ENCODE assay signal across 15 cellular contexts in genomic region chr10:122050316-122050715, GRCh38.
DNase-seq lines count a peak whose midpoint lies in the region; ATAC-seq and TF ChIP-seq lines count a peak whose summit lies in the region.
"Had no signal": no experiment of that assay in that cellular context is flagged by ENCODE, and none has a peak within 500 bp of the region (broad histone marks: within the 10 kb centered on the region; RNA-seq: fewer than 3 reads in every experiment).

No MANE protein-coding gene starts in this region.

- H3K36me3 ChIP-seq in Peyer's patch (no peaks in the 10 kb centered on the region), esophagus muscularis mucosa (peaks cover 0 to 8% (median 0%) of the 10 kb centered on the region in 4 donors), mucosa of stomach (ENCODE audit: control insufficient read depth, insufficient read depth, low read length) (no peaks in the 10 kb centered on the region), spleen (no peaks in the 10 kb centered on the region)

- TF ChIP-seq EP300 in esophagus muscularis mucosa (IDR thresholded peaks at IDR 0.05): no peak

- TF ChIP-seq CTCF in Peyer's patch (IDR thresholded peaks at IDR 0.05): no peak
- no peak for TF ChIP-seq CTCF in esophagus muscularis mucosa (IDR thresholded peaks at IDR 0.05)
- TF ChIP-seq CTCF in spleen (IDR thresholded peaks at IDR 0.05 in 8 of 11, conservative IDR thresholded peaks at IDR 0.05 in 3 of 11): no peak

- peaks cover 0 to 4% (median 0%) of the 10 kb centered on the region in 4 donors for H3K4me1 ChIP-seq in Peyer's patch
- peaks cover 30 to 61% (median 43%) of the 10 kb centered on the region in 4 donors for H3K4me1 ChIP-seq in esophagus muscularis mucosa
- H3K4me1 ChIP-seq in mucosa of stomach (ENCODE audit: control insufficient read depth, insufficient read depth, low read length): peaks cover 43% of the 10 kb centered on the region
- peaks cover 0 to 23% (median 7%) of the 10 kb centered on the region in 6 donors for H3K4me1 ChIP-seq in spleen

- peak overlapping the region in 2 of 4 donors; percentile 66 to 68 for H3K27ac ChIP-seq in Peyer's patch
- peak overlapping the region; percentile 50 to 87 (median 68) for H3K27ac ChIP-seq in esophagus muscularis mucosa (replicated peaks in 1 of 4)
- H3K27ac ChIP-seq in spleen: no peak overlapping the region
- H3K27ac ChIP-seq: C4-2B, GM23248 had no signal

- intact Hi-C loops in esophagus muscularis mucosa (cut with DNase I) (loop anchor here (5.0 to 10.0 kb wide), 3 partner anchors 78 to 214 kb away; partner anchors contain the start of gene ATE1), spleen (cut with DNase I; ENCODE audit: low total_unique reads) (no loop called here)

- H3K9me3 ChIP-seq in Peyer's patch (no peaks in the 10 kb centered on the region), esophagus muscularis mucosa (no peaks in the 10 kb centered on the region), mucosa of stomach (ENCODE audit: control insufficient read depth, low read length) (no peaks in the 10 kb centered on the region), spleen (peaks cover 0 to 4% (median 0%) of the 10 kb centered on the region in 8 donors)

- 92% methylated on average over 10 of the region's 10 CpGs for WGBS in esophagus muscularis mucosa
- 83 to 93% (median 87%) methylated on average over 10 of the region's 10 CpGs for WGBS in spleen, 5 donors

- ATAC-seq in HG02852 (IDR thresholded peaks at IDR 0.05; ENCODE audit: unreplicated experiment): no peak

- peak overlapping the region in 1 of 4 donors; percentile 21 for H3K4me3 ChIP-seq in Peyer's patch
- no peak overlapping the region for H3K4me3 ChIP-seq in esophagus muscularis mucosa
- H3K4me3 ChIP-seq in mucosa of stomach (ENCODE audit: low read length): no peak overlapping the region
- no peak overlapping the region for H3K4me3 ChIP-seq in spleen
- H3K4me3 ChIP-seq: GM23248 had no signal

- no peaks in the 10 kb centered on the region for H3K27me3 ChIP-seq in Peyer's patch
- H3K27me3 ChIP-seq in esophagus muscularis mucosa: no peaks in the 10 kb centered on the region
- no peaks in the 10 kb centered on the region for H3K27me3 ChIP-seq in mucosa of stomach (ENCODE audit: control insufficient read depth, insufficient read depth, low read length)
- H3K27me3 ChIP-seq in spleen (replicated peaks in 1 of 7): no peaks in the 10 kb centered on the region

- DNase-seq in Peyer's patch (peak in 2 of 3 donors; percentile 81 to 85), esophagus muscularis mucosa (ENCODE audit: extremely low spot score) (no peak), spleen (peak; percentile 20), retina (no peak), OCI-M2 (lab: John Stamatoyannopoulos, UW; ENCODE audit: unreplicated experiment) (no peak), KG1 (lab: John Stamatoyannopoulos, UW) (no peak)
- DNase-seq: GM23248; Kasumi-1; NCI-H187 treated with DMSO at 0.1 percent for 48 hours; NCI-H526 treated with DMSO at 0.1 percent for 48 hours; NK-92 treated with Interleukin-12 subunit alpha and Interleukin-12 subunit beta, amount 100 ng/mL, for 24 hours; OCI-M1 had no signal

- TF ChIP-seq POLR2A in Peyer's patch (IDR thresholded peaks at IDR 0.05) (peak in 1 of 2 donors; percentile 10), esophagus muscularis mucosa (IDR thresholded peaks at IDR 0.05; ENCODE audit: low read depth) (no peak), spleen (IDR thresholded peaks at IDR 0.05) (no peak)

- H3K9ac ChIP-seq in mucosa of stomach (ENCODE audit: low read length): peak overlapping the region; percentile 4
- H3K9ac ChIP-seq: GM23248 had no signal

Comparison
In these comparisons a context has a peak if more than half of its experiments do, and no peak if none do; other contexts are left out.
1. DNase-seq: peak in Peyer's patch (2 of 3) and spleen (single experiment); none in esophagus muscularis mucosa (single experiment), retina (single experiment), OCI-M2 (single experiment) and KG1 (single experiment).
2. H3K27ac ChIP-seq: peak in esophagus muscularis mucosa (4 of 4); none in spleen (0 of 8).